ENCODE assay signal across 1 cellular context in genomic region chr22:39724390-39724789, GRCh38.
TF ChIP-seq lines count a peak whose summit lies in the region.

No MANE protein-coding gene starts in this region.

TF ChIP-seq in K562, 482 proteins besides CTCF, POLR2A, EP300 and RAD21 (continued from another document):
- TF ChIP-seq MTA1 (IDR thresholded peaks at IDR 0.05; ENCODE audit: borderline replicate concordance) (no peak), PRDM10 (IDR thresholded peaks at IDR 0.05; ENCODE audit: partially characterized antibody) (no peak), GTF2A2 (tag; IDR thresholded peaks at IDR 0.05) (no peak)
